Comparison of ENCODE assay signal across 8 cellular contexts in genomic region chr17:73231841-73232586, GRCh38. TPM values are rescaled to one million over a fixed set of nuclear protein-coding genes. Genes with fewer than 3 reads are reported as not detected.
DNase-seq lines count a peak whose midpoint lies in the region; ATAC-seq and TF ChIP-seq lines count a peak whose summit lies in the region.

No MANE protein-coding gene starts in this region.

- no peak for TF ChIP-seq EP300 in gastroesophageal sphincter (IDR thresholded peaks at IDR 0.05)

- H3K4me1 ChIP-seq in SJSA1 (replicated peaks) (peaks cover 44% of the 10 kb centered on the region), gastroesophageal sphincter (peaks cover 4 to 67% (median 31%) of the 10 kb centered on the region in 3 donors), neutrophil (ENCODE audit: control insufficient read depth in 1 of 2, insufficient read depth in 1 of 2, low read depth in 1 of 2, low read length in 1 of 2) (peaks cover 20 to 22% of the 10 kb centered on the region in 2 experiments)

- H3K9me3 ChIP-seq in SJSA1 (replicated peaks) = no peaks in the 10 kb centered on the region
- no peaks in the 10 kb centered on the region for H3K9me3 ChIP-seq in gastroesophageal sphincter
- no peaks in the 10 kb centered on the region for H3K9me3 ChIP-seq in neutrophil

- no peaks in the 10 kb centered on the region for H3K27me3 Mint-ChIP-seq in activated naive CD4-positive, alpha-beta T cell treated with anti-CD3 and anti-CD28 coated beads for 36 hours (ENCODE audit: low read depth)

- 0% methylated on average over 1 to 20 of the region's 63 CpGs for WGBS in gastroesophageal sphincter (ENCODE audit: low coverage in 1 of 2), 2 donors

- CTCF ChIA-PET in HEK293T (lab: Yijun Ruan, JAX) = interaction anchor here (0.8 to 1.1 kb wide), 4 partner anchors 18 to 672 kb away, joined by 3 to 6 read pairs (median 4); no protein-coding TSS in a partner anchor
- CTCF ChIA-PET in activated naive CD4-positive, alpha-beta T cell treated with anti-CD3 and anti-CD28 coated beads for 36 hours (lab: Charles Lee) = interaction anchor here (0.6 to 2.7 kb wide), 8 partner anchors 15 to 505 kb away, joined by 3 to 18 read pairs (median 5); no protein-coding TSS in a partner anchor

- TF ChIP-seq POLR2A in gastroesophageal sphincter (IDR thresholded peaks at IDR 0.05) = peak; percentile 27 to 43

- H3K27ac ChIP-seq in SJSA1 = peak overlapping the region; percentile 55
- peak overlapping the region; percentile 79 to 89 (median 88) for H3K27ac ChIP-seq in gastroesophageal sphincter
- peak overlapping the region; percentile 76 for H3K27ac ChIP-seq in neutrophil
- peak overlapping the region; percentile 85 for H3K27ac ChIP-seq in substantia nigra (ENCODE audit: low read depth, low read length, poor library complexity, severe bottlenecking)

- DNase-seq in GM04503 (ENCODE audit: low read depth) (peak; percentile 50), HEK293T (ENCODE audit: extremely low spot score) (peak; percentile 99), MV-4-11 (lab: John Stamatoyannopoulos, UW) (peak; percentile 92), SJSA1 (ENCODE audit: low read depth in 1 of 2, low spot score in 2 of 2) (peak; percentile 99), substantia nigra (lab: John Stamatoyannopoulos, UW) (peak; percentile 78 to 98 (median 94))
- peak; percentile 97 for DNase-seq in activated naive CD4-positive, alpha-beta T cell treated with anti-CD3 and anti-CD28 coated beads for 36 hours

- peaks cover 64% of the 10 kb centered on the region for H3K4me1 Mint-ChIP-seq in activated naive CD4-positive, alpha-beta T cell treated with anti-CD3 and anti-CD28 coated beads for 36 hours (ENCODE audit: low read depth)

- peak overlapping the region; percentile 96 for H3K4me3 Mint-ChIP-seq in activated naive CD4-positive, alpha-beta T cell treated with anti-CD3 and anti-CD28 coated beads for 36 hours

- TF ChIP-seq CTCF in gastroesophageal sphincter (IDR thresholded peaks at IDR 0.05) (peak in 3 of 4 experiments; percentile 29 to 53 (median 43)), neutrophil (IDR thresholded peaks at IDR 0.05) (peak; percentile 62)

- peaks cover 51% of the 10 kb centered on the region for H3K36me3 ChIP-seq in SJSA1
- H3K36me3 ChIP-seq in gastroesophageal sphincter = peaks cover 0 to 18% of the 10 kb centered on the region in 2 donors
- peaks cover 7% of the 10 kb centered on the region for H3K36me3 ChIP-seq in neutrophil

- H3K4me3 ChIP-seq in SJSA1 = peak overlapping the region; percentile 81
- peak overlapping the region; percentile 51 to 100 for H3K4me3 ChIP-seq in gastroesophageal sphincter
- H3K4me3 ChIP-seq in neutrophil (ENCODE audit: low read depth in 1 of 2, low read length in 1 of 2) = peak overlapping the region; percentile 95 to 97

- no peaks in the 10 kb centered on the region for H3K9me3 Mint-ChIP-seq in activated naive CD4-positive, alpha-beta T cell treated with anti-CD3 and anti-CD28 coated beads for 36 hours

- ATAC-seq in gastroesophageal sphincter = peak; percentile 96

- POLR2A ChIA-PET in HEK293T (lab: Yijun Ruan, JAX) = interaction anchor here (0.6 to 2.4 kb wide), 18 partner anchors 9 to 138 kb away, joined by 3 to 19 read pairs (median 4); partner anchors contain the start of genes COG1 and SSTR2

- peak overlapping the region; percentile 94 for H3K27ac Mint-ChIP-seq in activated naive CD4-positive, alpha-beta T cell treated with anti-CD3 and anti-CD28 coated beads for 36 hours

- no peaks in the 10 kb centered on the region for H3K27me3 ChIP-seq in SJSA1 (replicated peaks)
- no peaks in the 10 kb centered on the region for H3K27me3 ChIP-seq in gastroesophageal sphincter
- H3K27me3 ChIP-seq in neutrophil = no peaks in the 10 kb centered on the region

- peaks cover 31% of the 10 kb centered on the region for H3K36me3 Mint-ChIP-seq in activated naive CD4-positive, alpha-beta T cell treated with anti-CD3 and anti-CD28 coated beads for 36 hours (ENCODE audit: low read depth)

- intact Hi-C loops in activated naive CD4-positive, alpha-beta T cell treated with anti-CD3 and anti-CD28 coated beads for 36 hours (cut with micrococcal nuclease) = loop anchor here (1.0 to 2.0 kb wide), 6 partner anchors 21 to 513 kb away; partner anchors contain the start of genes CDC42EP4, COG1 and SLC39A11

TF ChIP-seq in HEK293T, 16 proteins besides CTCF, POLR2A, EP300 and RAD21:
- TF ChIP-seq CTBP1 (IDR thresholded peaks at IDR 0.05; ENCODE audit: borderline replicate concordance) = peak; percentile 13; the same call in 1 of the 2 replicates
- peak; percentile 87; the same call in 1 of the 2 replicates for TF ChIP-seq HDGF (IDR thresholded peaks at IDR 0.05; ENCODE audit: borderline replicate concordance)
- TF ChIP-seq L3MBTL2 (conservative IDR thresholded peaks at IDR 0.05) = no peak

RNA-seq across cellular contexts. Expression of gene CPSF4L, which starts 29.7 kb away (rescaled TPM):
- total RNA-seq in SJSA1 (2014; rRNA removed; shearing (Covaris generic)) = 0.21 TPM in 1 of 2 replicates, not detected in the other
- not detected for total RNA-seq in activated naive CD4-positive, alpha-beta T cell treated with anti-CD3 and anti-CD28 coated beads for 36 hours
- not detected for total RNA-seq in gastroesophageal sphincter

RNA-seq across cellular contexts. Expression of gene COG1, which starts 39.2 kb away (rescaled TPM):
- 20.2 and 29.3 TPM in 2 replicates for total RNA-seq in SJSA1 (2014; rRNA removed; shearing (Covaris generic))
- total RNA-seq in activated naive CD4-positive, alpha-beta T cell treated with anti-CD3 and anti-CD28 coated beads for 36 hours = 10 to 100 TPM; 31.4 to 32.1 TPM
- 10 to 100 TPM; 16.2 to 33.0 (median 27.3) TPM for total RNA-seq in gastroesophageal sphincter

Comparison
In these comparisons a context has a peak if more than half of its experiments do, and no peak if none do; other contexts are left out.
1. Peak in every context shown above with its lines: DNase-seq, ATAC-seq, H3K4me3 ChIP-seq and H3K27ac ChIP-seq.